5 cellular contexts compared by ENCODE assay signal in genomic region chr11:49190287-49190686, GRCh38. TPM values are rescaled to one million over a fixed set of nuclear protein-coding genes. Genes with fewer than 3 reads are reported as not detected.
"Had no signal": no experiment of that assay in that cellular context is flagged by ENCODE, and none has a peak within 500 bp of the region (broad histone marks: within the 10 kb centered on the region; RNA-seq: fewer than 3 reads in every experiment).

No MANE protein-coding gene starts in this region.

RNA-seq across cellular contexts. Expression of gene FOLH1, which starts 18.1 kb away (rescaled TPM):
- total RNA-seq: activated CD4-positive, alpha-beta memory T cell treated with anti-CD3 and anti-CD28 coated beads, Interleukin-2, amount 10 ng/mL, durations not matched to agents 7 days and 5 days; activated CD8-positive, alpha-beta memory T cell treated with anti-CD3 and anti-CD28 coated beads, Interleukin-2, amount 10 ng/mL, durations not matched to agents 7 days and 5 days; cardiac muscle cell; LHCN-M2; Peyer's patch had no signal
- polyA plus RNA-seq: cardiac muscle cell had no signal
